1 cellular context compared by ENCODE assay signal in genomic region chr11:75331761-75332160, GRCh38.
TF ChIP-seq lines count a peak whose summit lies in the region.

No MANE protein-coding gene starts in this region.

TF ChIP-seq in K562, 482 proteins besides CTCF, POLR2A, EP300 and RAD21:
- TF ChIP-seq TRIM28 (IDR thresholded peaks at IDR 0.05): peak; percentile 48; the same call in 1 of the 2 replicates
